ENCODE assay signal across 1 cellular context in the genomic region with DNA sequence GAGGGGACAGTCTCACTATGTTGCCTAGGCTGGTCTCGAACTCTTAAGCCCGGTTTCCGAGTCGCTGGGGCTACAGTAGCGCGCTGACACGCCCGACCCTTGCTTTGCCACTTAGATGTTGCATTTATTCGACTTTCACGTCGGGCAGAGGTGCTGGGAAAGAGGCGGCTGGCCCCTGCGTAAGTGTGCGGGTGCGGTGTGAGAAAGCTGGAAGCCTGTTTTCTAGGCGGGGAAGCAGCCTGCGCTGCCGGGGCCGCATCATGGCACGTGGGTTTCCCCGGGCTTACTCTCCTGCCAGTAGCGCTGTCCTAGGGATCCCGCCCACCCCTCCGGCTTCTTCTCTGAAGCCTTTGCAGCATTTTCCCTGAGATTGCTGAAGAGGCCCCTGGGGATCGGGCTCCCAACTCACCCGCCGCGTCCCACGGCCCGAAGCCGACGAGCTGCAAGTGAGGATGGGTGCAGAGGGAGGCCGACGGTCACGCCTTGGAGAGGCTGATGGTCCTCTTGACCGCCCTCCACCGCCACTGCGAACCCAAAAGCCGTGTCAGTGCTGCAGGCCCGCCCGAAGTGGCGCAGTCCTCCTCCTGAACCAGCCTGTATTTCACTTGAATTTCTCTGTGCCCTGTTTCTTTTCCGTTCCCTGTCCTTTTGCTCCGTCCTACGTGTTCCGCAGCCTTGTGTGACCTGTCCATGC.
TF ChIP-seq lines count a peak whose summit lies in the region.

No MANE protein-coding gene starts in this region.

TF ChIP-seq in neural cell, 6 proteins besides CTCF, POLR2A, EP300 and RAD21 (continued from another document):
- TF ChIP-seq, protein P1, sequence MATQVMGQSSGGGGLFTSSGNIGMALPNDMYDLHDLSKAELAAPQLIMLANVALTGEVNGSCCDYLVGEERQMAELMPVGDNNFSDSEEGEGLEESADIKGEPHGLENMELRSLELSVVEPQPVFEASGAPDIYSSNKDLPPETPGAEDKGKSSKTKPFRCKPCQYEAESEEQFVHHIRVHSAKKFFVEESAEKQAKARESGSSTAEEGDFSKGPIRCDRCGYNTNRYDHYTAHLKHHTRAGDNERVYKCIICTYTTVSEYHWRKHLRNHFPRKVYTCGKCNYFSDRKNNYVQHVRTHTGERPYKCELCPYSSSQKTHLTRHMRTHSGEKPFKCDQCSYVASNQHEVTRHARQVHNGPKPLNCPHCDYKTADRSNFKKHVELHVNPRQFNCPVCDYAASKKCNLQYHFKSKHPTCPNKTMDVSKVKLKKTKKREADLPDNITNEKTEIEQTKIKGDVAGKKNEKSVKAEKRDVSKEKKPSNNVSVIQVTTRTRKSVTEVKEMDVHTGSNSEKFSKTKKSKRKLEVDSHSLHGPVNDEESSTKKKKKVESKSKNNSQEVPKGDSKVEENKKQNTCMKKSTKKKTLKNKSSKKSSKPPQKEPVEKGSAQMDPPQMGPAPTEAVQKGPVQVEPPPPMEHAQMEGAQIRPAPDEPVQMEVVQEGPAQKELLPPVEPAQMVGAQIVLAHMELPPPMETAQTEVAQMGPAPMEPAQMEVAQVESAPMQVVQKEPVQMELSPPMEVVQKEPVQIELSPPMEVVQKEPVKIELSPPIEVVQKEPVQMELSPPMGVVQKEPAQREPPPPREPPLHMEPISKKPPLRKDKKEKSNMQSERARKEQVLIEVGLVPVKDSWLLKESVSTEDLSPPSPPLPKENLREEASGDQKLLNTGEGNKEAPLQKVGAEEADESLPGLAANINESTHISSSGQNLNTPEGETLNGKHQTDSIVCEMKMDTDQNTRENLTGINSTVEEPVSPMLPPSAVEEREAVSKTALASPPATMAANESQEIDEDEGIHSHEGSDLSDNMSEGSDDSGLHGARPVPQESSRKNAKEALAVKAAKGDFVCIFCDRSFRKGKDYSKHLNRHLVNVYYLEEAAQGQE (IDR thresholded peaks at IDR 0.05; ENCODE audit: borderline replicate concordance), result no peak
